In genomic region chr1:236524142-236524891, GRCh38 we compare ENCODE assay signal across 8 cellular contexts. TPM values are rescaled to one million over a fixed set of nuclear protein-coding genes. Genes with fewer than 3 reads are reported as not detected.
DNase-seq lines count a peak whose midpoint lies in the region; ATAC-seq and TF ChIP-seq lines count a peak whose summit lies in the region.

No MANE protein-coding gene starts in this region.

- POLR2A ChIA-PET in AG04449 (lab: Yijun Ruan, JAX), result interaction anchor here (1.8 kb wide), 1 partner anchor 10 kb away, joined by 6 read pairs; no protein-coding TSS in a partner anchor

- peak; percentile 91 for ATAC-seq in GM18858 (IDR thresholded peaks at IDR 0.05; ENCODE audit: unreplicated experiment)
- ATAC-seq in HG03066 (IDR thresholded peaks at IDR 0.05; ENCODE audit: low read depth, unreplicated experiment), result peak; percentile 87
- ATAC-seq in activated CD4-positive, CD25-positive, alpha-beta regulatory T cell treated with anti-CD3 and anti-CD28 coated beads, Interleukin-2, amount 50 U/mL, for 24 hours, result peak; percentile 90 to 93

- DNase-seq in AG04449 (ENCODE audit: low read depth, low spot score) (peak; percentile 69), NCI-H2107 treated with DMSO at 0.1 percent for 48 hours (lab: John Stamatoyannopoulos, UW; ENCODE audit: unreplicated experiment) (peak; percentile 97), choroid plexus epithelial cell (ENCODE audit: low read depth) (peak; percentile 88), kidney epithelial cell (ENCODE audit: low read depth) (no peak)
- peak; percentile 21 to 39 (median 36) for DNase-seq in stimulated activated CD4-positive, alpha-beta T cell treated with anti-CD3 and anti-CD28 coated beads, Interleukin-1b, Interleukin-23, amount 100 ng/mL, for 24 hours (ENCODE audit: low read depth in 4 of 4, low spot score in 1 of 4)

- H3K36me3 ChIP-seq in kidney epithelial cell (ENCODE audit: control insufficient read depth, insufficient read depth, low read length), result no peaks in the 10 kb centered on the region

- no peaks in the 10 kb centered on the region for H3K27me3 ChIP-seq in kidney epithelial cell (ENCODE audit: control insufficient read depth, insufficient read depth, low read length)

- CTCF ChIA-PET in AG04449 (lab: Yijun Ruan, JAX), result interaction anchor here (0.7 to 2.6 kb wide), 4 partner anchors 10 to 417 kb away, joined by 3 to 9 read pairs (median 4); no protein-coding TSS in a partner anchor

- TF ChIP-seq CTCF in AG04449 (IDR thresholded peaks at IDR 0.05; ENCODE audit: insufficient read depth, low read length, missing control alignments) (no peak), choroid plexus epithelial cell (conservative IDR thresholded peaks at IDR 0.05; ENCODE audit: low read depth, low read length) (no peak), kidney epithelial cell (IDR thresholded peaks at IDR 0.05; ENCODE audit: insufficient read depth, low read length, poor library complexity, severe bottlenecking) (no peak)

- H3K4me3 ChIP-seq in AG04449 (ENCODE audit: low read depth, low read length) (peak overlapping the region; percentile 91), choroid plexus epithelial cell (ENCODE audit: low read depth, low read length) (peak overlapping the region; percentile 69), kidney epithelial cell (ENCODE audit: low read depth, low read length) (peak overlapping the region; percentile 79)

RNA-seq across cellular contexts. Expression of gene LGALS8, which starts 0.5 kb away (rescaled TPM):
- total RNA-seq in kidney epithelial cell, result 53.6 and 62.0 TPM in 2 replicates
